ENCODE assay signal across 11 cellular contexts in genomic region chr3:72492240-72492639, GRCh38. TPM values are rescaled to one million over a fixed set of nuclear protein-coding genes. Genes with fewer than 3 reads are reported as not detected.
DNase-seq lines count a peak whose midpoint lies in the region; ATAC-seq and TF ChIP-seq lines count a peak whose summit lies in the region.
"Had no signal": no experiment of that assay in that cellular context is flagged by ENCODE, and none has a peak within 500 bp of the region (broad histone marks: within the 10 kb centered on the region; RNA-seq: fewer than 3 reads in every experiment).

No MANE protein-coding gene starts in this region.

- peaks cover 4 to 16% (median 9%) of the 10 kb centered on the region in 11 experiments; a peak in 15 of 22 replicates for H3K9me3 ChIP-seq in BLaER1 treated with 17β-estradiol and CSF1 and Interleukin-3, amounts not matched to agents 10 nM and 100 nM (replicated peaks in 1 of 11)

- no peaks in the 10 kb centered on the region for H3K27me3 ChIP-seq in BLaER1 treated with 17β-estradiol and CSF1 and Interleukin-3, amounts not matched to agents 10 nM and 100 nM

- no peak overlapping the region for H3K9ac ChIP-seq in BLaER1 treated with 17β-estradiol and CSF1 and Interleukin-3, amounts not matched to agents 10 nM and 100 nM

- H3K4me3 Mint-ChIP-seq in osteocyte (ENCODE audit: unreplicated experiment) = no peak overlapping the region
- H3K4me3 Mint-ChIP-seq: CD8-positive, alpha-beta T cell; T-helper 1 cell treated with Interleukin-12 subunit alpha and Interleukin-12 subunit beta and Interleukin-4 antibody, amounts not matched to agents 30 μg/mL and 1 μg/mL, for 36 hours had no signal

- H3K27me3 Mint-ChIP-seq in osteocyte (ENCODE audit: unreplicated experiment) = no peaks in the 10 kb centered on the region

- H4K20me1 ChIP-seq in BLaER1 treated with 17β-estradiol and CSF1 and Interleukin-3, amounts not matched to agents 10 nM and 100 nM = no peaks in the 10 kb centered on the region

- no peak for ATAC-seq in GM19035 (IDR thresholded peaks at IDR 0.05; ENCODE audit: unreplicated experiment)
- no peak for ATAC-seq in GM21526 (IDR thresholded peaks at IDR 0.05; ENCODE audit: low FRiP score, unreplicated experiment)
- ATAC-seq: CD8-positive, alpha-beta T cell had no signal

- no peak overlapping the region for H3K4me3 ChIP-seq in BLaER1 treated with 17β-estradiol and CSF1 and Interleukin-3, amounts not matched to agents 10 nM and 100 nM
- H3K4me3 ChIP-seq in fibroblast of villous mesenchyme (ENCODE audit: low read depth, low read length) = no peak overlapping the region

- TF ChIP-seq CTCF in fibroblast of villous mesenchyme (IDR thresholded peaks at IDR 0.05; ENCODE audit: insufficient read depth, low read depth, low read length) (no peak), osteocyte (IDR thresholded peaks at IDR 0.05) (no peak)

- H3K4me1 ChIP-seq in BLaER1 treated with 17β-estradiol and CSF1 and Interleukin-3, amounts not matched to agents 10 nM and 100 nM = peaks cover 36 to 64% (median 46%) of the 10 kb centered on the region in 10 experiments

- no peak overlapping the region for H3K27ac ChIP-seq in BLaER1 treated with 17β-estradiol and CSF1 and Interleukin-3, amounts not matched to agents 10 nM and 100 nM

- no peaks in the 10 kb centered on the region for H3K9me3 Mint-ChIP-seq in osteocyte (ENCODE audit: unreplicated experiment)
- H3K9me3 Mint-ChIP-seq: CD8-positive, alpha-beta T cell had no signal

- no peaks in the 10 kb centered on the region for H3K36me3 ChIP-seq in BLaER1 treated with 17β-estradiol and CSF1 and Interleukin-3, amounts not matched to agents 10 nM and 100 nM

- H3K27ac Mint-ChIP-seq in osteocyte (ENCODE audit: unreplicated experiment) = peak overlapping the region; percentile 15
- H3K27ac Mint-ChIP-seq: CD8-positive, alpha-beta T cell; T-helper 1 cell treated with Interleukin-12 subunit alpha and Interleukin-12 subunit beta and Interleukin-4 antibody, amounts not matched to agents 30 μg/mL and 1 μg/mL, for 36 hours had no signal

- in situ Hi-C loops in SK-MEL-5 (cut with HindIII; ENCODE audit: low pct_unique_long_range_greater_than_20kb, low sequenced_read_pairs) = no loop called here

- peak; percentile 34 for DNase-seq in SK-MEL-5 (ENCODE audit: low read depth, low spot score)
- DNase-seq in fibroblast of villous mesenchyme (ENCODE audit: low read depth) = peak; percentile 83
- DNase-seq in osteocyte (ENCODE audit: extremely low spot score, unreplicated experiment) = no peak
- no peak for DNase-seq in stimulated activated CD4-positive, alpha-beta T cell treated with anti-CD3 and anti-CD28 coated beads, Interleukin-4, amount 100 ng/mL, for 4 hours
- DNase-seq in NCI-H526 (lab: John Stamatoyannopoulos, UW) = no peak
- DNase-seq: activated gamma-delta T cell treated with Interleukin-2 at 50 U/mL for 16 hours; CD8-positive, alpha-beta T cell had no signal

- H3K4me2 ChIP-seq in BLaER1 treated with 17β-estradiol and CSF1 and Interleukin-3, amounts not matched to agents 10 nM and 100 nM = peak overlapping the region in 6 of 11 experiments; percentile 1 to 72 (median 32); a peak in 7 of 22 replicates

- peaks cover 32% of the 10 kb centered on the region for H3K4me1 Mint-ChIP-seq in osteocyte (ENCODE audit: unreplicated experiment)

- no peaks in the 10 kb centered on the region for H3K36me3 Mint-ChIP-seq in osteocyte (ENCODE audit: unreplicated experiment)
- H3K36me3 Mint-ChIP-seq: CD8-positive, alpha-beta T cell had no signal

RNA-seq across cellular contexts. Expression of gene RYBP, which starts 45.8 kb away (rescaled TPM):
- total RNA-seq in SK-MEL-5 (2014; rRNA removed; shearing (Covaris generic)) = 6.9 and 7.0 TPM in 2 replicates
- polyA plus RNA-seq in SK-MEL-5 (2015; cell fraction: cytosol; rRNA removed) = 5.5 and 8.0 TPM in 2 replicates
- polyA plus RNA-seq in SK-MEL-5 (2015; cell fraction: nucleus; rRNA removed) = 6.6 and 7.3 TPM in 2 replicates
- total RNA-seq in fibroblast of villous mesenchyme (9.3 and 13.0 TPM in 2 replicates), osteocyte (30.7 and 33.0 TPM in 2 replicates)

Comparison
In these comparisons a context has a peak if more than half of its experiments do, and no peak if none do; other contexts are left out.
1. DNase-seq: peak in SK-MEL-5 (single experiment) and fibroblast of villous mesenchyme (single experiment); none in osteocyte (single experiment), stimulated activated CD4-positive, alpha-beta T cell treated with anti-CD3 and anti-CD28 coated beads, Interleukin-4, amount 100 ng/mL, for 4 hours (0 of 2) and NCI-H526 (0 of 2).